21 cellular contexts compared by ENCODE assay signal in the genomic region with DNA sequence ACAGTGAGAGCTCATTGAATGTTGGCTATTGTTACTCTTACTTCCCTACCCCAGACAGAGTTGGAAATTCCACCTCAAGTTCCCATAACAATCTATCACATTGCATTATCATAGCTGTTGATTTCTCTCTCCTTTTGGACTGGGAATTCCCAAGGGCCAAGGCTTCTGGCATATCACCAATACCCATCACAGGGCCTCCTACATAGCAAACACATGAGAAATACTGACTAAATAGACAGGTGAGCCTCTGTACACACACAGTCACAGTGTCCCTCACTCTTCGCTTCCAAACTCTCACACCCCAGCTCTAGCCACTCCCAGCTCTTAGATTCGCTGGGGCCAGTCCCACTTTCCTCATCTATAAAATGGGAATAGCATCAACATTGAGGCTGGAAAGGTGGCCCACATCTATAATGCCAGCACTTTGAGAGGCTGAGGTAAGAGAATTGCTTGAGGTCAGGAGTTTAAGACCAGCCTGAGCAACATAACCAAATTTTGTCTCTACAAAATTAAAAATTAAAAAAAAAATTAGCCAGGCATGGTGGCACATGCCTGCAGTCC. TPM values are rescaled to one million over a fixed set of nuclear protein-coding genes. Genes with fewer than 3 reads are reported as not detected.
DNase-seq lines count a peak whose midpoint lies in the region; ATAC-seq and TF ChIP-seq lines count a peak whose summit lies in the region.
"Had no signal": no experiment of that assay in that cellular context is flagged by ENCODE, and none has a peak within 500 bp of the region (broad histone marks: within the 10 kb centered on the region; RNA-seq: fewer than 3 reads in every experiment).

No MANE protein-coding gene starts in this region.

- H4K20me1 ChIP-seq in BLaER1 treated with 17β-estradiol and CSF1 and Interleukin-3, amounts not matched to agents 10 nM and 100 nM, result peaks cover 0 to 73% (median 5%) of the 10 kb centered on the region in 11 experiments; a peak in 10 of 22 replicates
- no peaks in the 10 kb centered on the region for H4K20me1 ChIP-seq in PC-3 (ENCODE audit: low read length)

- H3K4me2 ChIP-seq in BLaER1 treated with 17β-estradiol and CSF1 and Interleukin-3, amounts not matched to agents 10 nM and 100 nM, result peak overlapping the region; percentile 14 to 100 (median 43); a peak in 19 of 22 replicates
- no peak overlapping the region for H3K4me2 ChIP-seq in PC-3 (ENCODE audit: low read length)

- BruUV-seq in PC-3 (replicated peaks; lab: Mats Ljungman, UMichigan), result no TSS peak

- TF ChIP-seq CTCF in PC-3 (conservative IDR thresholded peaks at IDR 0.05; ENCODE audit: low read depth, low read length) (no peak), left ventricle myocardium inferior (IDR thresholded peaks at IDR 0.05; ENCODE audit: borderline replicate concordance) (no peak)

- peaks cover 35% of the 10 kb centered on the region for H3K27me3 Mint-ChIP-seq in activated T-cell treated with anti-CD3 and anti-CD28 coated beads, Interleukin-2, amount 50 U/mL, for 24 hours
- H3K27me3 Mint-ChIP-seq: CD8-positive, alpha-beta memory T cell; IgD-negative memory B cell had no signal

- peak overlapping the region in 2 of 10 experiments; percentile 6 to 20; a peak in 2 of 20 replicates for H3K4me3 ChIP-seq in BLaER1 treated with 17β-estradiol and CSF1 and Interleukin-3, amounts not matched to agents 10 nM and 100 nM
- H3K4me3 ChIP-seq in PC-3 (ENCODE audit: low read length) (no peak overlapping the region), left ventricle myocardium inferior (no peak overlapping the region)
- H3K4me3 ChIP-seq: gastrocnemius medialis, GM12878, lung, testis, vagina had no signal

- no peak overlapping the region for H3K4me3 Mint-ChIP-seq in activated T-cell treated with anti-CD3 and anti-CD28 coated beads, Interleukin-2, amount 50 U/mL, for 24 hours

- DNase-seq in HuH-7 (ENCODE audit: low spot score), result peak; percentile 32
- peak; percentile 91 for DNase-seq in PC-3
- peak; percentile 84 for DNase-seq in kidney tubule cell (ENCODE audit: low spot score)
- no peak for DNase-seq in activated T-cell treated with anti-CD3 and anti-CD28 coated beads, Interleukin-2, amount 50 U/mL, for 24 hours
- DNase-seq in NK-92 treated with Interleukin-12 subunit alpha and Interleukin-12 subunit beta, amount 100 ng/mL, for 24 hours (lab: John Stamatoyannopoulos, UW), result no peak
- no peak for DNase-seq in left ventricle myocardium inferior
- no peak for DNase-seq in pons (ENCODE audit: low spot score)
- DNase-seq: activated CD4-positive, CD25-positive, alpha-beta regulatory T cell treated with anti-CD3 and anti-CD28 coated beads, Interleukin-2, amount 50 U/mL, for 72 hours; gastrocnemius medialis; NCI-H146; NCI-H2171; NCI-H526 treated with DMSO at 0.1 percent for 48 hours; occipital lobe; SHP77 treated with DMSO at 0.1 percent for 48 hours; testis had no signal

- CTCF ChIA-PET in PC-3 (lab: Charles Lee), result interaction anchor here (1.0 kb wide), 1 partner anchor 35 kb away, joined by 6 read pairs; no protein-coding TSS in a partner anchor

- ATAC-seq in PC-3, result peak; percentile 97
- ATAC-seq: gastrocnemius medialis had no signal

- no peak overlapping the region for H2AFZ ChIP-seq in PC-3 (ENCODE audit: low read length)

- H3K9me3 Mint-ChIP-seq in activated T-cell treated with anti-CD3 and anti-CD28 coated beads, Interleukin-2, amount 50 U/mL, for 24 hours, result no peaks in the 10 kb centered on the region
- H3K9me3 Mint-ChIP-seq: CD8-positive, alpha-beta memory T cell; IgD-negative memory B cell had no signal

- H3K27ac ChIP-seq in BLaER1 treated with 17β-estradiol and CSF1 and Interleukin-3, amounts not matched to agents 10 nM and 100 nM, result no peak overlapping the region
- H3K27ac ChIP-seq in PC-3 (ENCODE audit: low read length), result peak overlapping the region; percentile 75
- H3K27ac ChIP-seq in left ventricle myocardium inferior (replicated peaks), result no peak overlapping the region
- H3K27ac ChIP-seq: gastrocnemius medialis, testis, vagina had no signal

- POLR2A ChIA-PET in PC-3 (lab: Charles Lee; ENCODE audit: unreplicated experiment), result interaction anchor here (0.6 to 0.9 kb wide), 4 partner anchors 9 to 1011 kb away, joined by 3 to 58 read pairs (median 4); no protein-coding TSS in a partner anchor

- no peaks in the 10 kb centered on the region for H3K79me2 ChIP-seq in PC-3 (ENCODE audit: low read length)

- no peak overlapping the region for H3K27ac Mint-ChIP-seq in activated T-cell treated with anti-CD3 and anti-CD28 coated beads, Interleukin-2, amount 50 U/mL, for 24 hours

- no peaks in the 10 kb centered on the region for H3K36me3 Mint-ChIP-seq in activated T-cell treated with anti-CD3 and anti-CD28 coated beads, Interleukin-2, amount 50 U/mL, for 24 hours (ENCODE audit: low read depth)
- H3K36me3 Mint-ChIP-seq: CD8-positive, alpha-beta memory T cell had no signal

- peaks cover 48 to 83% (median 56%) of the 10 kb centered on the region in 10 experiments for H3K4me1 ChIP-seq in BLaER1 treated with 17β-estradiol and CSF1 and Interleukin-3, amounts not matched to agents 10 nM and 100 nM
- H3K4me1 ChIP-seq in PC-3 (ENCODE audit: insufficient read depth, low read length), result peaks cover 14% of the 10 kb centered on the region
- H3K4me1 ChIP-seq in left ventricle myocardium inferior, result peaks cover 23% of the 10 kb centered on the region
- H3K4me1 ChIP-seq: vagina had no signal

- H3K9me3 ChIP-seq in BLaER1 treated with 17β-estradiol and CSF1 and Interleukin-3, amounts not matched to agents 10 nM and 100 nM (replicated peaks in 1 of 11), result peaks cover 0 to 17% (median 8%) of the 10 kb centered on the region in 11 experiments; a peak in 13 of 22 replicates
- no peaks in the 10 kb centered on the region for H3K9me3 ChIP-seq in PC-3 (ENCODE audit: low read length)
- H3K9me3 ChIP-seq in left ventricle myocardium inferior (replicated peaks), result peaks cover 8% of the 10 kb centered on the region
- H3K9me3 ChIP-seq: gastrocnemius medialis, testis, vagina had no signal

- H3K27me3 ChIP-seq in BLaER1 treated with 17β-estradiol and CSF1 and Interleukin-3, amounts not matched to agents 10 nM and 100 nM, result peaks cover 0 to 3% (median 0%) of the 10 kb centered on the region in 11 experiments; a peak in 2 of 22 replicates
- H3K27me3 ChIP-seq in PC-3 (ENCODE audit: low read length), result no peaks in the 10 kb centered on the region
- no peaks in the 10 kb centered on the region for H3K27me3 ChIP-seq in left ventricle myocardium inferior (ENCODE audit: low read depth)
- H3K27me3 ChIP-seq: gastrocnemius medialis, testis, vagina had no signal

- intact Hi-C loops in PC-3 (cut with micrococcal nuclease) (no loop called here), left ventricle myocardium inferior (cut with micrococcal nuclease) (no loop called here)

- no peaks in the 10 kb centered on the region for H3K9me2 ChIP-seq in PC-3 (replicated peaks; ENCODE audit: low read length)

- H3K9ac ChIP-seq in BLaER1 treated with 17β-estradiol and CSF1 and Interleukin-3, amounts not matched to agents 10 nM and 100 nM, result 0 out of 22 replicates have a peak overlapping the region, but pooled peaks of 2 of the 11 experiments have one; percentile 18 to 23
- no peak overlapping the region for H3K9ac ChIP-seq in PC-3 (ENCODE audit: low read length)

- H3F3A ChIP-seq in PC-3 (ENCODE audit: low read length, unreplicated experiment), result no peaks in the 10 kb centered on the region

- peaks cover 49% of the 10 kb centered on the region for H3K4me1 Mint-ChIP-seq in activated T-cell treated with anti-CD3 and anti-CD28 coated beads, Interleukin-2, amount 50 U/mL, for 24 hours (ENCODE audit: low read depth)

- peaks cover 0 to 78% (median 0%) of the 10 kb centered on the region in 11 experiments; a peak in 6 of 22 replicates for H3K36me3 ChIP-seq in BLaER1 treated with 17β-estradiol and CSF1 and Interleukin-3, amounts not matched to agents 10 nM and 100 nM
- H3K36me3 ChIP-seq in PC-3 (ENCODE audit: low read depth, low read length) (no peaks in the 10 kb centered on the region), left ventricle myocardium inferior (no peaks in the 10 kb centered on the region)
- H3K36me3 ChIP-seq: gastrocnemius medialis, vagina had no signal

RNA-seq across cellular contexts. Expression of a gene that starts 6.4 kb away (rescaled TPM):
- 3.9 and 4.5 TPM in 2 replicates for total RNA-seq in PC-3 (2014; rRNA removed)
- 1.5 TPM for total RNA-seq in left ventricle myocardium inferior

Comparison
In these comparisons a context has a peak if more than half of its experiments do, and no peak if none do; other contexts are left out.
1. DNase-seq: peak in HuH-7 (single experiment), PC-3 (single experiment) and kidney tubule cell (single experiment); none in activated T-cell treated with anti-CD3 and anti-CD28 coated beads, Interleukin-2, amount 50 U/mL, for 24 hours (single experiment), NK-92 treated with Interleukin-12 subunit alpha and Interleukin-12 subunit beta, amount 100 ng/mL, for 24 hours (single experiment), left ventricle myocardium inferior (single experiment) and pons (single experiment).